Comparison of ENCODE assay signal across 8 cellular contexts in genomic region chr17:40314557-40314953, GRCh38. TPM values are rescaled to one million over a fixed set of nuclear protein-coding genes. Genes with fewer than 3 reads are reported as not detected.
DNase-seq lines count a peak whose midpoint lies in the region; ATAC-seq and TF ChIP-seq lines count a peak whose summit lies in the region.

No MANE protein-coding gene starts in this region.

- peak overlapping the region in 1 of 2 donors; percentile 15 for H3K27ac Mint-ChIP-seq in activated naive CD4-positive, alpha-beta T cell treated with anti-CD3 and anti-CD28 coated beads, Interleukin-2, amount 50 U/mL, for 72 hours

- peaks cover 52 to 96% (median 90%) of the 10 kb centered on the region in 9 donors for H3K4me1 ChIP-seq in heart right ventricle
- peaks cover 11% of the 10 kb centered on the region for H3K4me1 ChIP-seq in HAP-1

- H3K36me3 ChIP-seq in heart right ventricle (no peaks in the 10 kb centered on the region), HAP-1 (replicated peaks) (peaks cover 3% of the 10 kb centered on the region; the same call in 1 of the 2 replicates)

- DNase-seq in AG09309 (ENCODE audit: low read depth) (no peak), KG1 (lab: John Stamatoyannopoulos, UW) (peak; percentile 26), SW480 (ENCODE audit: low spot score) (peak; percentile 96), heart right ventricle (peak; percentile 82 to 85), HAP-1 (ENCODE audit: low spot score in 2 of 2) (no peak)
- peak; percentile 73 to 91 for DNase-seq in activated naive CD4-positive, alpha-beta T cell treated with anti-CD3 and anti-CD28 coated beads, Interleukin-2, amount 50 U/mL, for 72 hours (ENCODE audit: low spot score in 2 of 2)
- peak; percentile 76 to 86 for DNase-seq in stimulated activated CD4-positive, alpha-beta T cell treated with anti-CD3 and anti-CD28 coated beads, Interleukin-15, amount 100 ng/mL, for 1 hour (ENCODE audit: low read depth in 1 of 2, low spot score in 1 of 2)

- in situ Hi-C loops in HAP-1 (cut with MboI; ENCODE audit: low sequenced_read_pairs): no loop called here

- 24 to 33% methylated on average over 3 of the region's 3 CpGs for WGBS in heart right ventricle, 2 donors

- H3K4me3 ChIP-seq in AG09309 (ENCODE audit: control insufficient read depth, low read depth, low read length): no peak overlapping the region
- no peak overlapping the region for H3K4me3 ChIP-seq in heart right ventricle
- H3K4me3 ChIP-seq in HAP-1: no peak overlapping the region

- peaks cover 0 to 9% of the 10 kb centered on the region in 2 donors for H3K36me3 Mint-ChIP-seq in activated naive CD4-positive, alpha-beta T cell treated with anti-CD3 and anti-CD28 coated beads, Interleukin-2, amount 50 U/mL, for 72 hours

- H3K9me3 ChIP-seq in heart right ventricle (no peaks in the 10 kb centered on the region), HAP-1 (no peaks in the 10 kb centered on the region)

- peak overlapping the region in 9 of 10 donors; percentile 76 to 98 (median 97) for H3K27ac ChIP-seq in heart right ventricle

- peak; percentile 49 to 58 for ATAC-seq in activated naive CD4-positive, alpha-beta T cell treated with anti-CD3 and anti-CD28 coated beads, Interleukin-2, amount 50 U/mL, for 72 hours
- ATAC-seq in heart right ventricle: peak in 5 of 8 donors; percentile 5 to 39 (median 28)
- no peak for ATAC-seq in GM18909 (IDR thresholded peaks at IDR 0.05; ENCODE audit: poor library complexity, unreplicated experiment)

- H3K27me3 ChIP-seq in heart right ventricle (no peaks in the 10 kb centered on the region), HAP-1 (ENCODE audit: low read depth) (no peaks in the 10 kb centered on the region)

- no peaks in the 10 kb centered on the region for H3K9me3 Mint-ChIP-seq in activated naive CD4-positive, alpha-beta T cell treated with anti-CD3 and anti-CD28 coated beads, Interleukin-2, amount 50 U/mL, for 72 hours

- intact Hi-C loops in heart right ventricle (cut with DNase I): loop anchor here in 1 of 10 donors (5.0 kb wide), 1 partner anchor 33 kb away; no protein-coding TSS in a partner anchor

- TF ChIP-seq CTCF in AG09309 (IDR thresholded peaks at IDR 0.05; ENCODE audit: control insufficient read depth, insufficient read depth, low read depth, low read length, missing control alignments) (peak; percentile 3), heart right ventricle (IDR thresholded peaks at IDR 0.05) (peak in 2 of 9 donors; percentile 16 to 23)

RNA-seq across cellular contexts. Expression of gene RARA, which starts 5.6 kb away (rescaled TPM):
- 10 to 100 TPM; 21.0 to 23.0 TPM for total RNA-seq in activated naive CD4-positive, alpha-beta T cell treated with anti-CD3 and anti-CD28 coated beads, Interleukin-2, amount 50 U/mL, for 72 hours
- 10 to 100 TPM; 11.2 to 34.0 (median 18.3) TPM for total RNA-seq in heart right ventricle
- 10 to 100 TPM; 19.0 to 20.8 TPM for polyA plus RNA-seq in heart right ventricle

RNA-seq across cellular contexts. Expression of gene CDC6, which starts 26.9 kb away (rescaled TPM):
- 10 to 100 TPM; 81.8 to 86.7 TPM for total RNA-seq in activated naive CD4-positive, alpha-beta T cell treated with anti-CD3 and anti-CD28 coated beads, Interleukin-2, amount 50 U/mL, for 72 hours
- total RNA-seq in heart right ventricle: 1 to 10 TPM in 4 of 10 donors, under 1 TPM in 6; 0.49 to 3.0 (median 0.86) TPM
- polyA plus RNA-seq in heart right ventricle: 1 to 10 TPM in 1 of 2 donors, under 1 TPM in 1; 0.66 to 1.8 TPM

RNA-seq across cellular contexts. Expression of gene GJD3, which starts 50.0 kb away (rescaled TPM):
- not detected for total RNA-seq in activated naive CD4-positive, alpha-beta T cell treated with anti-CD3 and anti-CD28 coated beads, Interleukin-2, amount 50 U/mL, for 72 hours
- 1 to 10 TPM in 9 of 10 donors, under 1 TPM in 1; 0.79 to 6.2 (median 2.1) TPM for total RNA-seq in heart right ventricle
- under 1 TPM; 0.65 to 0.88 TPM for polyA plus RNA-seq in heart right ventricle

Comparison
In these comparisons a context has a peak if more than half of its experiments do, and no peak if none do; other contexts are left out.
1. DNase-seq: peak in KG1 (single experiment), SW480 (single experiment), activated naive CD4-positive, alpha-beta T cell treated with anti-CD3 and anti-CD28 coated beads, Interleukin-2, amount 50 U/mL, for 72 hours (2 of 2), heart right ventricle (2 of 2) and stimulated activated CD4-positive, alpha-beta T cell treated with anti-CD3 and anti-CD28 coated beads, Interleukin-15, amount 100 ng/mL, for 1 hour (2 of 2); none in AG09309 (single experiment) and HAP-1 (0 of 2).
2. RNA of gene CDC6, which starts 26.9 kb away (total RNA-seq): 81.8 to 86.7 TPM in activated naive CD4-positive, alpha-beta T cell treated with anti-CD3 and anti-CD28 coated beads, Interleukin-2, amount 50 U/mL, for 72 hours; 0.49 to 3.0 TPM in heart right ventricle; every median in the first group is over 10 times any median in the second.